20 cellular contexts compared by ENCODE assay signal in the genomic region with DNA sequence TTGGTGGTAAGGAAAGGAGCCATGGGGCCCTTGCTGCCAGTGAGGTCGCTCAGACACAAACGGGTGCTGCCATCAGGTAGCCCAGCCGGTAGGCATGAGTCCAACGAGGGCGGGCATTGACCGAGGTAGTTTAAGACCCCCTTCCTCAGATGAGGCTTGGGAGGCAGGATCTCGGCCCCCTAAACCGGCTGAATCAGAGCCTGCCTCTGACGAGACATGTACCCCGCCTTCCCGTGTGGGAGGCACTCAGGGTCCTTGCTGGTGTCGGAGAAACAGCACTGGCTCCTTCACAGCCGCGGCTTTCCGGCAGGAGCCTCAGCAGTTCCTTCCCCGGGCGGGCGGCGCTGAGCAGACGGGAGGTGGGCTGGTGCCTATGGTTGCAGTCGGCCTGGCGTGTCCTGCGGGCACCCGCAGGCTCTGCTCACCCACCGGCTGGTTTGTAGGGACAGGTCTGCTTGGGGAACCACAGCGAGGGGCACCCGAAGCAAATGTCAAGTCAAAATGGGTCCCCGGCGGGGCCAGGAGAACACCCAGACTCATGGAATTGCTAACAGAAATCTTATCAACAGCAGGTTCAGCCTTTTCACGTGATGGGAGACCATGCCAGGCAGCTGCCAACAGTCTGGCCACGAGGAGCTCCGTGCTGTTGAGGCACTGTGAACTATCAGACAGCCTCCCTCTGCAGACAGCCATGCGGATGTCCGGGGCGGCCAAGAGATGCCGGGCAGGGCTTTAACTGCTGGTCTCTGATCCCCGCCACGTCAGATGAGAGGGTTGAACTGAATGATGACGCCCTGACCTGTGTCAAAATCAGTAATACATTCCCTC. TPM values are rescaled to one million over a fixed set of nuclear protein-coding genes. Genes with fewer than 3 reads are reported as not detected.
DNase-seq lines count a peak whose midpoint lies in the region; ATAC-seq and TF ChIP-seq lines count a peak whose summit lies in the region.
"Had no signal": no experiment of that assay in that cellular context is flagged by ENCODE, and none has a peak within 500 bp of the region (broad histone marks: within the 10 kb centered on the region; RNA-seq: fewer than 3 reads in every experiment).

No MANE protein-coding gene starts in this region.

- BruUV-seq in OCI-LY7 (replicated peaks; lab: Mats Ljungman, UMichigan) = no TSS peak

- H2AFZ ChIP-seq in OCI-LY7 (ENCODE audit: low read length) = peak overlapping the region; percentile 84; the same call in 1 of the 2 replicates

- intact Hi-C loops in OCI-LY7 (cut with micrococcal nuclease; ENCODE audit: unreplicated experiment) (no loop called here), posterior vena cava (cut with DNase I) (no loop called here)
- intact Hi-C loops in activated CD4-positive, alpha-beta T cell treated with anti-CD3 and anti-CD28 coated beads, Interleukin-2, amount 10 ng/mL, durations not matched to agents 24 days and 14 days (cut with micrococcal nuclease) = no loop called here

- H3K36me3 Mint-ChIP-seq in activated CD4-positive, alpha-beta T cell treated with anti-CD3 and anti-CD28 coated beads, Interleukin-2, amount 10 ng/mL, durations not matched to agents 24 days and 14 days (ENCODE audit: low read depth) = peaks cover 2% of the 10 kb centered on the region

- no peak overlapping the region for H3K4me3 Mint-ChIP-seq in activated CD4-positive, alpha-beta T cell treated with anti-CD3 and anti-CD28 coated beads, Interleukin-2, amount 10 ng/mL, durations not matched to agents 24 days and 14 days

- no peak overlapping the region for H3K27ac ChIP-seq in BLaER1 treated with 17β-estradiol and CSF1 and Interleukin-3, amounts not matched to agents 10 nM and 100 nM
- no peak overlapping the region for H3K27ac ChIP-seq in OCI-LY7 (ENCODE audit: low read depth, low read length, poor library complexity, severe bottlenecking)
- H3K27ac ChIP-seq: KMS-11 had no signal

- H3K9ac ChIP-seq in BLaER1 treated with 17β-estradiol and CSF1 and Interleukin-3, amounts not matched to agents 10 nM and 100 nM = no peak overlapping the region
- H3K9ac ChIP-seq: KMS-11 had no signal

- ATAC-seq in GM18867 (IDR thresholded peaks at IDR 0.05; ENCODE audit: unreplicated experiment) = no peak

- CTCF ChIA-PET in OCI-LY7 (lab: Charles Lee; ENCODE audit: unreplicated experiment) = no interaction called here

- peaks cover 30% of the 10 kb centered on the region for H3K27me3 Mint-ChIP-seq in activated CD4-positive, alpha-beta T cell treated with anti-CD3 and anti-CD28 coated beads, Interleukin-2, amount 10 ng/mL, durations not matched to agents 24 days and 14 days

- no peak for TF ChIP-seq CTCF in OCI-LY7 (conservative IDR thresholded peaks at IDR 0.05; ENCODE audit: low read length)

- no peak overlapping the region for H3K4me3 ChIP-seq in BLaER1 treated with 17β-estradiol and CSF1 and Interleukin-3, amounts not matched to agents 10 nM and 100 nM
- no peak overlapping the region for H3K4me3 ChIP-seq in OCI-LY7 (ENCODE audit: low read depth, low read length, poor library complexity, severe bottlenecking)

- H3K4me2 ChIP-seq in BLaER1 treated with 17β-estradiol and CSF1 and Interleukin-3, amounts not matched to agents 10 nM and 100 nM = peak overlapping the region in 9 of 11 experiments; percentile 88 to 97 (median 95); a peak in 11 of 22 replicates
- peak overlapping the region; percentile 65 for H3K4me2 ChIP-seq in OCI-LY7 (ENCODE audit: low read length)
- H3K4me2 ChIP-seq: KMS-11 had no signal

- H3K9me3 Mint-ChIP-seq in activated CD4-positive, alpha-beta T cell treated with anti-CD3 and anti-CD28 coated beads, Interleukin-2, amount 10 ng/mL, durations not matched to agents 24 days and 14 days = no peaks in the 10 kb centered on the region

- H3K4me1 Mint-ChIP-seq in activated CD4-positive, alpha-beta T cell treated with anti-CD3 and anti-CD28 coated beads, Interleukin-2, amount 10 ng/mL, durations not matched to agents 24 days and 14 days = peaks cover 7% of the 10 kb centered on the region

- peaks cover 0 to 60% (median 32%) of the 10 kb centered on the region in 11 experiments; a peak in 19 of 22 replicates for H4K20me1 ChIP-seq in BLaER1 treated with 17β-estradiol and CSF1 and Interleukin-3, amounts not matched to agents 10 nM and 100 nM
- no peaks in the 10 kb centered on the region for H4K20me1 ChIP-seq in OCI-LY7 (ENCODE audit: insufficient read depth, low read length)

- H3K9me2 ChIP-seq in OCI-LY7 (ENCODE audit: insufficient read depth, low read length) = no peaks in the 10 kb centered on the region

- H3K4me1 ChIP-seq in BLaER1 treated with 17β-estradiol and CSF1 and Interleukin-3, amounts not matched to agents 10 nM and 100 nM = peaks cover 42 to 66% (median 65%) of the 10 kb centered on the region in 10 experiments
- H3K4me1 ChIP-seq in OCI-LY7 (ENCODE audit: insufficient read depth, low read length, poor library complexity, severe bottlenecking) = peaks cover 20% of the 10 kb centered on the region
- H3K4me1 ChIP-seq: BE2C had no signal

- POLR2A ChIA-PET in OCI-LY7 (lab: Charles Lee) = interaction anchor here (1.1 kb wide), 1 partner anchor 26 kb away, joined by 6 read pairs; no protein-coding TSS in a partner anchor

- peaks cover 44 to 79% (median 60%) of the 10 kb centered on the region in 11 experiments for H3K27me3 ChIP-seq in BLaER1 treated with 17β-estradiol and CSF1 and Interleukin-3, amounts not matched to agents 10 nM and 100 nM

- H3K27ac Mint-ChIP-seq in activated CD4-positive, alpha-beta T cell treated with anti-CD3 and anti-CD28 coated beads, Interleukin-2, amount 10 ng/mL, durations not matched to agents 24 days and 14 days = no peak overlapping the region

- no peak for DNase-seq in OCI-LY7 (ENCODE audit: low spot score)
- peak; percentile 78 for DNase-seq in left kidney (ENCODE audit: low read depth, low spot score)
- peak; percentile 80 for DNase-seq in posterior vena cava (ENCODE audit: low spot score)
- DNase-seq in activated CD4-positive, alpha-beta T cell treated with anti-CD3 and anti-CD28 coated beads, Interleukin-2, amount 10 ng/mL, durations not matched to agents 24 days and 14 days = no peak
- no peak for DNase-seq in NOMO-1 (lab: John Stamatoyannopoulos, UW; ENCODE audit: unreplicated experiment in 2 of 2)
- DNase-seq in AG08395 (ENCODE audit: low spot score) = no peak
- DNase-seq: ACHN, BE2C, DMS 273 treated with DMSO at 0.1 percent for 48 hours, GOT3, NCI-H1092, NCI-H187, NCI-H446, NCI-H748 treated with DMSO at 0.1 percent for 48 hours, SHP77 treated with DMSO at 0.1 percent for 48 hours had no signal

- H3K36me3 ChIP-seq in BLaER1 treated with 17β-estradiol and CSF1 and Interleukin-3, amounts not matched to agents 10 nM and 100 nM = no peaks in the 10 kb centered on the region
- H3K36me3 ChIP-seq in OCI-LY7 (ENCODE audit: insufficient read depth, low read length) = no peaks in the 10 kb centered on the region
- H3K36me3 ChIP-seq: BE2C had no signal

- H3K9me3 ChIP-seq in BLaER1 treated with 17β-estradiol and CSF1 and Interleukin-3, amounts not matched to agents 10 nM and 100 nM (replicated peaks in 1 of 11) = no peaks in the 10 kb centered on the region
- no peaks in the 10 kb centered on the region for H3K9me3 ChIP-seq in OCI-LY7 (ENCODE audit: low read length)
- H3K9me3 ChIP-seq: BE2C had no signal

- H3K79me2 ChIP-seq in OCI-LY7 (ENCODE audit: insufficient read depth, low read depth, low read length) = no peaks in the 10 kb centered on the region

RNA-seq across cellular contexts. Expression of a gene that starts 2.8 kb away (rescaled TPM):
- total RNA-seq in OCI-LY7 (2014; rRNA removed; shearing (Covaris generic)) = not detected in 2 replicates
- not detected in 2 replicates for total RNA-seq in OCI-LY7 (2022)
- under 1 TPM; 0.38 to 0.56 TPM for total RNA-seq in posterior vena cava
- not detected in 2 replicates for total RNA-seq in activated CD4-positive, alpha-beta T cell treated with anti-CD3 and anti-CD28 coated beads, Interleukin-2, amount 10 ng/mL, durations not matched to agents 24 days and 14 days
- total RNA-seq: Daoy, MCF 10A had no signal

Comparison
In these comparisons a context has a peak if more than half of its experiments do, and no peak if none do; other contexts are left out.
1. DNase-seq: peak in left kidney (single experiment) and posterior vena cava (single experiment); none in OCI-LY7 (single experiment), activated CD4-positive, alpha-beta T cell treated with anti-CD3 and anti-CD28 coated beads, Interleukin-2, amount 10 ng/mL, durations not matched to agents 24 days and 14 days (single experiment), NOMO-1 (0 of 2) and AG08395 (single experiment).